In genomic region chr13:45189511-45189910, GRCh38 we compare ENCODE assay signal across 18 cellular contexts. TPM values are rescaled to one million over a fixed set of nuclear protein-coding genes. Genes with fewer than 3 reads are reported as not detected.
A peak's percentile ranks its signal among the peaks of the same experiment; 100 is the strongest.
DNase-seq lines count a peak whose midpoint lies in the region; FAIRE-seq and TF ChIP-seq lines count a peak whose summit lies in the region.
"Not testable (repeated sequence)": the region's sequence is repeated elsewhere in the genome, so short reads cannot be mapped to it uniquely, and the experiment has no call there.
"Had no signal": no experiment of that assay in that cellular context is flagged by ENCODE, and none has a peak within 500 bp of the region (broad histone marks: within the 10 kb centered on the region; RNA-seq: fewer than 3 reads in every experiment).

No MANE protein-coding gene starts in this region.

- not testable (repeated sequence) for TF ChIP-seq CTCF in HFFc6 (IDR thresholded peaks at IDR 0.05); bronchial epithelial cell (IDR thresholded peaks at IDR 0.05; ENCODE audit: insufficient read depth, low read length, severe bottlenecking)

- peak overlapping the region; percentile 80 for H3K27ac Mint-ChIP-seq in HFFc6

- H3K27me3 Mint-ChIP-seq in HFFc6 (ENCODE audit: insufficient read depth), result not testable (repeated sequence)

- not testable (repeated sequence) for H3K36me3 ChIP-seq in bronchial epithelial cell (ENCODE audit: control insufficient read depth, insufficient read depth, low read length)

- not testable (repeated sequence) for H3K27me3 ChIP-seq in bronchial epithelial cell (ENCODE audit: control insufficient read depth, insufficient read depth, low read length)

- peaks cover 25% of the 10 kb centered on the region for H3K36me3 Mint-ChIP-seq in HFFc6 (ENCODE audit: low read depth)

- not testable (repeated sequence) for H3K4me3 ChIP-seq in bronchial epithelial cell (ENCODE audit: low read depth, low read length)

- peak; percentile 89 for DNase-seq in A172 (ENCODE audit: low spot score)
- peak; percentile 78 for DNase-seq in Daoy (ENCODE audit: low read depth)
- DNase-seq in HFFc6, result peak; percentile 87
- DNase-seq in NCI-H226, result peak; percentile 79
- peak; percentile 88 for DNase-seq in SW480 (ENCODE audit: low spot score)
- DNase-seq in bronchial epithelial cell (ENCODE audit: low read depth), result peak; percentile 78
- DNase-seq in fibroblast of the conjunctiva (ENCODE audit: low read depth), result peak; percentile 30
- DNase-seq in myocyte (ENCODE audit: low read depth), result peak; percentile 79

- not testable (repeated sequence) for H3K4me3 Mint-ChIP-seq in HFFc6

- FAIRE-seq in bronchial epithelial cell (lab: Jason Lieb, UNC), result not testable (repeated sequence)

- H3K4me1 Mint-ChIP-seq in HFFc6 (ENCODE audit: low read depth), result peaks cover 45% of the 10 kb centered on the region

- not testable (repeated sequence) for H3K9me3 Mint-ChIP-seq in HFFc6

RNA-seq across cellular contexts. Expression of gene KCTD4, which starts 11.3 kb away (rescaled TPM):
- 0.29 TPM in 1 of 2 replicates, not detected in the other for total RNA-seq in A172 (2014; rRNA removed; shearing (Covaris generic))
- total RNA-seq in Daoy (2014; rRNA removed; shearing (Covaris generic)), result not detected in 2 replicates
- total RNA-seq in HFFc6 (2021; fragmentation: NEBNext Ultra II Directional; extraction: Animal tissue kit (Norgen Biotek cat#: 25700)), result 1 to 10 TPM in 4 of 6 experiments, under 1 TPM in 2; 0.73 to 4.5 (median 1.1) TPM
- not detected in 2 replicates for total RNA-seq in bronchial epithelial cell
- not detected in 2 replicates for total RNA-seq in myocyte
- polyA plus RNA-seq in myocyte (2012), result 1.6 TPM
- total RNA-seq: activated CD4-positive, alpha-beta T cell treated with anti-CD3 and anti-CD28 coated beads, Interleukin-2, amount 10 ng/mL, durations not matched to agents 7 days and 5 days; activated naive CD8-positive, alpha-beta T cell treated with anti-CD3 and anti-CD28 coated beads, Interleukin-2, amount 10 ng/mL, durations not matched to agents 7 days and 5 days; chondrocyte; liver; natural killer cell; NCI-H460; psoas muscle; Right ventricle myocardium superior; ureter; WTC11 had no signal

Comparison
In these comparisons a context has a peak if more than half of its experiments do, and no peak if none do; other contexts are left out.
1. DNase-seq: peak in every context shown above with its lines; median percentile 89 in A172; 88 in SW480; 87 in HFFc6; 79 in NCI-H226; 79 in myocyte; 78 in Daoy; 78 in bronchial epithelial cell; 30 in fibroblast of the conjunctiva.